ENCODE assay signal across 34 cellular contexts in the genomic region with DNA sequence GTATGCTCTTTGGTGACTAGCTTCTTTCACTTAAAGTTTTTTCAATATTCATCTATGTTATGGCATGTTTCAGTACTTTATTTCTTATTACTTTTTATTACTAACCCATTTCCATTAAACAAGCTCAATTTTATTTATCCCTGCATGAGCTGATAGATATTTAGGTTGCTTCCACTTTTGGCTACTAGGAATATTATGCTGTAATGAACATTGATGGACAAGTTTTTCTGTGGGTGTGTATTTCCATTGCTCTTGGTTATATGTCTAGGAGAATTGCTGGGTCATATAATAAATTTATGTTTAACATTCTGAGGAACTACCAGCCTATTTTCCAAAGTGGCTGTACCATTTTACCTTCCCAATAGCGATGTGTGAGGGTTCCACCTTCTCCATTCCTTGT.
"Had no signal": no experiment of that assay in that cellular context is flagged by ENCODE, and none has a peak within 500 bp of the region (broad histone marks: within the 10 kb centered on the region; RNA-seq: fewer than 3 reads in every experiment).

No MANE protein-coding gene starts in this region.

- H3K9me3 ChIP-seq: MG63 had no signal

- DNase-seq: Karpas-422, Kasumi-1, MG63, MM.1S, MV-4-11, NCI-H1048, NCI-H1092, NCI-H1092 treated with DMSO at 0.1 percent for 48 hours, NCI-H1105, NCI-H1105 treated with DMSO at 0.1 percent for 48 hours, NCI-H1417, NCI-H1417 treated with DMSO at 0.1 percent for 48 hours, NCI-H1436, NCI-H1436 treated with DMSO at 0.1 percent for 48 hours, NCI-H146, NCI-H1694, NCI-H1694 treated with DMSO at 0.1 percent for 48 hours, NCI-H187, NCI-H187 treated with DMSO at 0.1 percent for 48 hours, NCI-H1930, NCI-H2029, NCI-H2029 treated with DMSO at 0.1 percent for 48 hours, NCI-H2081, NCI-H2081 treated with DMSO at 0.1 percent for 48 hours, NCI-H2107, NCI-H2171, NCI-H2171 treated with DMSO at 0.1 percent for 48 hours, NCI-H2227 treated with DMSO at 0.1 percent for 48 hours, NCI-H226, NCI-H345, NCI-H446, NCI-H446 treated with DMSO at 0.1 percent for 48 hours, NCI-H510A had no signal

- H3K27ac ChIP-seq: KMS-11 had no signal

- H3K27me3 ChIP-seq: MG63 had no signal

- H3K36me3 ChIP-seq: MG63 had no signal

- H3K9ac ChIP-seq: KMS-11 had no signal

- H3K4me2 ChIP-seq: KMS-11 had no signal

- H3K4me3 ChIP-seq: MG63 had no signal
